1 cellular context compared by ENCODE assay signal in genomic region chr2:19901458-19902271, GRCh38.
TF ChIP-seq lines count a peak whose summit lies in the region.

TTC32 (minus strand) TSS chr2:19901983; CDS start chr2:19901854, 129 bp downstream.

TF ChIP-seq in K562, 482 proteins besides CTCF, POLR2A, EP300 and RAD21 (continued from another document):
- TF ChIP-seq ZNF655 (CRISPR knock-in tag; IDR thresholded peaks at IDR 0.05), result no peak
- no peak for TF ChIP-seq SMC3 (conservative IDR thresholded peaks at IDR 0.05; ENCODE audit: insufficient read depth, low read depth, low read length)
- no peak for TF ChIP-seq RBM39 (optimal IDR thresholded peaks at IDR 0.05; ENCODE audit: low read depth, low read length)
- TF ChIP-seq CBX5 (IDR thresholded peaks at IDR 0.05; ENCODE audit: borderline replicate concordance, low read depth), result peak; percentile 47; the same call in 1 of the 2 replicates
- no peak for TF ChIP-seq ZNF140 (CRISPR knock-in tag; IDR thresholded peaks at IDR 0.05)
- no peak for TF ChIP-seq SNRNP70 (optimal IDR thresholded peaks at IDR 0.05; ENCODE audit: low read depth, low read length)
- TF ChIP-seq RCOR1 (IDR thresholded peaks at IDR 0.05; ENCODE audit: borderline replicate concordance in 1 of 2, low read depth in 2 of 2, low read length in 2 of 2), result peak in 1 of 2 experiments; percentile 76; a peak in 2 of 4 replicates
- TF ChIP-seq ZMIZ1 (IDR thresholded peaks at IDR 0.05; ENCODE audit: low read depth in 2 of 2, low read length in 2 of 2), result peak in 1 of 2 experiments; percentile 67; a peak in 1 of 4 replicates
- no peak for TF ChIP-seq ZNF354B (CRISPR knock-in tag; IDR thresholded peaks at IDR 0.05)
- peak; percentile 76 for TF ChIP-seq ATF7 (IDR thresholded peaks at IDR 0.05)
- no peak for TF ChIP-seq HNRNPL (IDR thresholded peaks at IDR 0.05; ENCODE audit: low read depth, low read length)
- TF ChIP-seq YY1 (IDR thresholded peaks at IDR 0.05; ENCODE audit: borderline replicate concordance in 1 of 3, control insufficient read depth in 1 of 3, extremely low read depth in 1 of 3, insufficient read depth in 3 of 3, insufficient read length in 1 of 3, insufficient replicate concordance in 2 of 3, low read depth in 1 of 3, low read length in 2 of 3), result peak; percentile 18 to 85 (median 26)
- no peak for TF ChIP-seq NFXL1 (CRISPR knock-in tag; IDR thresholded peaks at IDR 0.05)
- no peak; the same call in 1 of the 2 replicates for TF ChIP-seq HDAC2 (IDR thresholded peaks at IDR 0.05)
- TF ChIP-seq XRCC3 (IDR thresholded peaks at IDR 0.05), result no peak
- TF ChIP-seq GABPB2 (CRISPR knock-in tag; conservative IDR thresholded peaks at IDR 0.05), result no peak
- no peak for TF ChIP-seq SRSF1 (IDR thresholded peaks at IDR 0.05; ENCODE audit: low read depth, low read length)
- no peak for TF ChIP-seq PBX2 (CRISPR knock-in tag; IDR thresholded peaks at IDR 0.05; ENCODE audit: low read depth)
- no peak for TF ChIP-seq PBX2 (tag; conservative IDR thresholded peaks at IDR 0.05; ENCODE audit: low read depth)
- no peak for TF ChIP-seq CEBPB (tag; IDR thresholded peaks at IDR 0.05)
- TF ChIP-seq ATF2 (CRISPR knock-in tag; IDR thresholded peaks at IDR 0.05), result no peak
- no peak for TF ChIP-seq ETS2 (tag; IDR thresholded peaks at IDR 0.05; ENCODE audit: borderline replicate concordance, poor library complexity, severe bottlenecking)
- no peak for TF ChIP-seq E2F3 (CRISPR knock-in tag; IDR thresholded peaks at IDR 0.05)
